14 cellular contexts compared by ENCODE assay signal in the genomic region with DNA sequence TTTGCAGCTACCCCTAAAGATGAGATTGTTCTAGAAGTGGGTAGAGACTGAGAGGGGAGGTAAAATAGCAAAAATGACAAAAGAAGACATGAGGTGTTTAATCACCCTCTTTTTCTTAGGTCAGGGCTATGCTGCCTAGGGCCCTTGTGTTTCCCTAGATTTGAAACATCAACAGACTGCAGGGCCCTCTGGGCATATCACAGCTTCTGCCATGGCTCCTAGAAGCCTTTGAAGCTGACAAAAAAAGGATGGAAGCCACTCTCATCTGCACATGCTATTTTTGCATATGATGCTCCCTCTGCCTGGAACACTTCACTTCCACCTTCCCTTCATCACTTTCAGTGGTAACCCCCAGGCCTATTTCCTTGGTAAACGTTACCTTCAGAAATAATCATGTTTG.
DNase-seq lines count a peak whose midpoint lies in the region; ATAC-seq, FAIRE-seq and TF ChIP-seq lines count a peak whose summit lies in the region.
"Had no signal": no experiment of that assay in that cellular context is flagged by ENCODE, and none has a peak within 500 bp of the region (broad histone marks: within the 10 kb centered on the region; RNA-seq: fewer than 3 reads in every experiment).

No MANE protein-coding gene starts in this region.

- intact Hi-C loops in activated T-helper 1 cell treated with anti-CD3 and anti-CD28 coated beads, Interleukin-12 subunit alpha, Interleukin-12 subunit beta, Interleukin-2, Interleukin-4 antibody, amounts not matched to agents 30 ng/mL and 10 ng/mL and 1 ng/mL, durations not matched to agents 14 hours and 24 hours and 36 hours (cut with micrococcal nuclease): no loop called here

- no peak for DNase-seq in activated T-cell treated with anti-CD3 and anti-CD28 coated beads, Interleukin-2, amount 50 U/mL, for 72 hours
- DNase-seq in activated T-cell treated with anti-CD3 and anti-CD28 coated beads, Interleukin-2, amount 50 U/mL, for 1 hour: no peak
- DNase-seq in activated T-helper 1 cell treated with anti-CD3 and anti-CD28 coated beads, Interleukin-12 subunit alpha, Interleukin-12 subunit beta, Interleukin-2, Interleukin-4 antibody, amounts not matched to agents 30 ng/mL and 10 ng/mL and 1 ng/mL, durations not matched to agents 14 hours and 24 hours and 36 hours (ENCODE audit: low spot score): no peak
- no peak for DNase-seq in D721Med (ENCODE audit: insufficient read length, low spot score)
- no peak for DNase-seq in Kasumi-1 (lab: John Stamatoyannopoulos, UW)
- DNase-seq: activated CD4-positive, alpha-beta T cell treated with anti-CD3 and anti-CD28 coated beads, Interleukin-2, amount 50 U/mL, for 4 hours; hippocampal formation; NCI-H1694 treated with DMSO at 0.1 percent for 48 hours; NCI-H524; T-helper 9 cell had no signal

- H3K4me1 Mint-ChIP-seq in activated T-cell treated with anti-CD3 and anti-CD28 coated beads, Interleukin-2, amount 50 U/mL, for 72 hours (ENCODE audit: low read depth): peaks cover 69% of the 10 kb centered on the region
- peaks cover 59% of the 10 kb centered on the region for H3K4me1 Mint-ChIP-seq in activated T-helper 1 cell treated with anti-CD3 and anti-CD28 coated beads, Interleukin-12 subunit alpha, Interleukin-12 subunit beta, Interleukin-2, Interleukin-4 antibody, amounts not matched to agents 30 ng/mL and 10 ng/mL and 1 ng/mL, durations not matched to agents 14 hours and 24 hours and 36 hours (ENCODE audit: low read depth)
- H3K4me1 Mint-ChIP-seq in stimulated activated memory B cell treated with anti-CD40 and anti-IgM and Interleukin-4, amounts not matched to agents 10 μg/mL and 1 μg/mL and 100 μg/mL, for 72 hours: peaks cover 49% of the 10 kb centered on the region

- peak overlapping the region in 3 of 4 donors; percentile 16 to 56 (median 18) for H3K27ac ChIP-seq in gastroesophageal sphincter

- 88 to 100% methylated on average over 1 of the region's 1 CpG for WGBS in gastroesophageal sphincter (ENCODE audit: low coverage in 1 of 2), 2 donors

- TF ChIP-seq CTCF in gastroesophageal sphincter (IDR thresholded peaks at IDR 0.05) (no peak), D721Med (IDR thresholded peaks at IDR 0.05; ENCODE audit: insufficient read depth, missing control alignments) (no peak)

- H3K36me3 ChIP-seq in gastroesophageal sphincter: no peaks in the 10 kb centered on the region

- no peaks in the 10 kb centered on the region for H3K27me3 Mint-ChIP-seq in activated T-cell treated with anti-CD3 and anti-CD28 coated beads, Interleukin-2, amount 50 U/mL, for 72 hours (ENCODE audit: low read depth)
- no peaks in the 10 kb centered on the region for H3K27me3 Mint-ChIP-seq in activated T-helper 1 cell treated with anti-CD3 and anti-CD28 coated beads, Interleukin-12 subunit alpha, Interleukin-12 subunit beta, Interleukin-2, Interleukin-4 antibody, amounts not matched to agents 30 ng/mL and 10 ng/mL and 1 ng/mL, durations not matched to agents 14 hours and 24 hours and 36 hours (ENCODE audit: insufficient read depth)
- H3K27me3 Mint-ChIP-seq in stimulated activated memory B cell treated with anti-CD40 and anti-IgM and Interleukin-4, amounts not matched to agents 10 μg/mL and 1 μg/mL and 100 μg/mL, for 72 hours: no peaks in the 10 kb centered on the region

- H3K4me3 Mint-ChIP-seq in activated T-cell treated with anti-CD3 and anti-CD28 coated beads, Interleukin-2, amount 50 U/mL, for 72 hours: peak overlapping the region; percentile 55 to 64
- H3K4me3 Mint-ChIP-seq in activated T-helper 1 cell treated with anti-CD3 and anti-CD28 coated beads, Interleukin-12 subunit alpha, Interleukin-12 subunit beta, Interleukin-2, Interleukin-4 antibody, amounts not matched to agents 30 ng/mL and 10 ng/mL and 1 ng/mL, durations not matched to agents 14 hours and 24 hours and 36 hours: no peak overlapping the region
- no peak overlapping the region for H3K4me3 Mint-ChIP-seq in stimulated activated memory B cell treated with anti-CD40 and anti-IgM and Interleukin-4, amounts not matched to agents 10 μg/mL and 1 μg/mL and 100 μg/mL, for 72 hours

- H3K4me3 ChIP-seq in gastroesophageal sphincter: no peak overlapping the region

- H3K27me3 ChIP-seq in gastroesophageal sphincter: no peaks in the 10 kb centered on the region

- TF ChIP-seq EP300 in gastroesophageal sphincter (IDR thresholded peaks at IDR 0.05): no peak

- peaks cover 0 to 3% of the 10 kb centered on the region in 2 donors for H3K9me3 Mint-ChIP-seq in activated T-cell treated with anti-CD3 and anti-CD28 coated beads, Interleukin-2, amount 50 U/mL, for 72 hours
- H3K9me3 Mint-ChIP-seq in activated T-helper 1 cell treated with anti-CD3 and anti-CD28 coated beads, Interleukin-12 subunit alpha, Interleukin-12 subunit beta, Interleukin-2, Interleukin-4 antibody, amounts not matched to agents 30 ng/mL and 10 ng/mL and 1 ng/mL, durations not matched to agents 14 hours and 24 hours and 36 hours: peaks cover 11% of the 10 kb centered on the region
- no peaks in the 10 kb centered on the region for H3K9me3 Mint-ChIP-seq in stimulated activated memory B cell treated with anti-CD40 and anti-IgM and Interleukin-4, amounts not matched to agents 10 μg/mL and 1 μg/mL and 100 μg/mL, for 72 hours

- H3K27ac Mint-ChIP-seq in activated T-cell treated with anti-CD3 and anti-CD28 coated beads, Interleukin-2, amount 50 U/mL, for 72 hours: peak overlapping the region; percentile 83
- peak overlapping the region; percentile 45 for H3K27ac Mint-ChIP-seq in activated T-helper 1 cell treated with anti-CD3 and anti-CD28 coated beads, Interleukin-12 subunit alpha, Interleukin-12 subunit beta, Interleukin-2, Interleukin-4 antibody, amounts not matched to agents 30 ng/mL and 10 ng/mL and 1 ng/mL, durations not matched to agents 14 hours and 24 hours and 36 hours
- H3K27ac Mint-ChIP-seq in stimulated activated memory B cell treated with anti-CD40 and anti-IgM and Interleukin-4, amounts not matched to agents 10 μg/mL and 1 μg/mL and 100 μg/mL, for 72 hours: peak overlapping the region; percentile 4

- H3K4me1 ChIP-seq in gastroesophageal sphincter: peaks cover 5 to 19% (median 6%) of the 10 kb centered on the region in 3 donors

- no peak for ATAC-seq in activated T-cell treated with anti-CD3 and anti-CD28 coated beads, Interleukin-2, amount 50 U/mL, for 72 hours (replicated peaks in 1 of 2)
- ATAC-seq in gastroesophageal sphincter (no peak), GM19455 (IDR thresholded peaks at IDR 0.05; ENCODE audit: unreplicated experiment) (no peak)
- ATAC-seq in stimulated activated memory B cell treated with anti-CD40 and anti-IgM and Interleukin-4, amounts not matched to agents 10 μg/mL and 1 μg/mL and 100 μg/mL, for 72 hours: no peak

- H3K36me3 Mint-ChIP-seq in activated T-cell treated with anti-CD3 and anti-CD28 coated beads, Interleukin-2, amount 50 U/mL, for 72 hours (ENCODE audit: insufficient read depth in 2 of 2): peaks cover 3 to 4% of the 10 kb centered on the region in 2 donors
- H3K36me3 Mint-ChIP-seq in activated T-helper 1 cell treated with anti-CD3 and anti-CD28 coated beads, Interleukin-12 subunit alpha, Interleukin-12 subunit beta, Interleukin-2, Interleukin-4 antibody, amounts not matched to agents 30 ng/mL and 10 ng/mL and 1 ng/mL, durations not matched to agents 14 hours and 24 hours and 36 hours (ENCODE audit: low read depth): peaks cover 6% of the 10 kb centered on the region
- H3K36me3 Mint-ChIP-seq in stimulated activated memory B cell treated with anti-CD40 and anti-IgM and Interleukin-4, amounts not matched to agents 10 μg/mL and 1 μg/mL and 100 μg/mL, for 72 hours: no peaks in the 10 kb centered on the region

- FAIRE-seq in D721Med (lab: Jason Lieb, UNC): no peak
- FAIRE-seq: colon had no signal

- TF ChIP-seq POLR2A in gastroesophageal sphincter (IDR thresholded peaks at IDR 0.05): no peak

- H3K9me3 ChIP-seq in gastroesophageal sphincter: no peaks in the 10 kb centered on the region

Comparison
In these comparisons a context has a peak if more than half of its experiments do, and no peak if none do; other contexts are left out.
1. H3K27ac Mint-ChIP-seq: peak in every context shown above with its lines; median percentile 83 in activated T-cell treated with anti-CD3 and anti-CD28 coated beads, Interleukin-2, amount 50 U/mL, for 72 hours; 45 in activated T-helper 1 cell treated with anti-CD3 and anti-CD28 coated beads, Interleukin-12 subunit alpha, Interleukin-12 subunit beta, Interleukin-2, Interleukin-4 antibody, amounts not matched to agents 30 ng/mL and 10 ng/mL and 1 ng/mL, durations not matched to agents 14 hours and 24 hours and 36 hours; 4 in stimulated activated memory B cell treated with anti-CD40 and anti-IgM and Interleukin-4, amounts not matched to agents 10 μg/mL and 1 μg/mL and 100 μg/mL, for 72 hours.
2. H3K4me3 Mint-ChIP-seq: peak in activated T-cell treated with anti-CD3 and anti-CD28 coated beads, Interleukin-2, amount 50 U/mL, for 72 hours (2 of 2); none in activated T-helper 1 cell treated with anti-CD3 and anti-CD28 coated beads, Interleukin-12 subunit alpha, Interleukin-12 subunit beta, Interleukin-2, Interleukin-4 antibody, amounts not matched to agents 30 ng/mL and 10 ng/mL and 1 ng/mL, durations not matched to agents 14 hours and 24 hours and 36 hours (single experiment) and stimulated activated memory B cell treated with anti-CD40 and anti-IgM and Interleukin-4, amounts not matched to agents 10 μg/mL and 1 μg/mL and 100 μg/mL, for 72 hours (single experiment).